ENCODE assay signal across 22 cellular contexts in the genomic region with DNA sequence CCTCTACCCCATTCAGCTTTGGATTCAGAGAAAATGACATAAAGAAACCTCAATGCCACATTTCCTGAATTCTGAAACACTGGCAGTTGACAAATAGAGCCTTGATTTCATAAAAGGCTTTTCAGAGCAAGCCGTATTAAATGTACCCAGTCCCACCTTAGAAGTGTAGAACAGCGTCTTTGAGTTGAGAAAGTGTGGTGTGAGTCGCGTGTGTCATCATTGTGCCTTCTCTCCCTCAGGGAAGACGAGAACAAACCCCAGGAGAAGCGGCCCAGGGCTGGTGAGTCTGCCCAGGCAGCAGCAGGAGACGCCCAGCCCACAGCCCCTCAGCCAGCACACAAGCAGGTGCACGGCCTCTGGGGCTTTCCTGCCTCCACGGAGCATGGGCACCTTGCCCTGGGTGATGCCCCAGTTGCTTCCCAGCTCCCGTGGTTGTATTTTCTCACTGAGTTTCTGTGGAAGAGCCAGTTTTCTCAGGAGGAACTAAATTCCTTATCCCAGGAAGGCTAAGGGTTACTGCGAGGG. TPM values are rescaled to one million over a fixed set of nuclear protein-coding genes. Genes with fewer than 3 reads are reported as not detected.
DNase-seq lines count a peak whose midpoint lies in the region; ATAC-seq, FAIRE-seq and TF ChIP-seq lines count a peak whose summit lies in the region.
"Had no signal": no experiment of that assay in that cellular context is flagged by ENCODE, and none has a peak within 500 bp of the region (broad histone marks: within the 10 kb centered on the region; RNA-seq: fewer than 3 reads in every experiment).

No MANE protein-coding gene starts in this region.

- peaks cover 8% of the 10 kb centered on the region for H3K4me1 Mint-ChIP-seq in activated naive CD4-positive, alpha-beta T cell treated with anti-CD3 and anti-CD28 coated beads for 36 hours (ENCODE audit: low read depth)
- peaks cover 2% of the 10 kb centered on the region for H3K4me1 Mint-ChIP-seq in activated naive CD4-positive, alpha-beta T cell treated with anti-CD3 and anti-CD28 coated beads, Interleukin-2, amount 10 ng/mL, durations not matched to agents 7 days and 5 days
- peaks cover 14% of the 10 kb centered on the region for H3K4me1 Mint-ChIP-seq in endothelial cell (ENCODE audit: unreplicated experiment)

- no peak overlapping the region for H3K23ac ChIP-seq in neuronal stem cell (ENCODE audit: low read depth, low read length, poor library complexity)

- no peak overlapping the region for H3K4me3 Mint-ChIP-seq in activated naive CD4-positive, alpha-beta T cell treated with anti-CD3 and anti-CD28 coated beads for 36 hours
- H3K4me3 Mint-ChIP-seq in activated naive CD4-positive, alpha-beta T cell treated with anti-CD3 and anti-CD28 coated beads, Interleukin-2, amount 10 ng/mL, durations not matched to agents 7 days and 5 days: no peak overlapping the region
- H3K4me3 Mint-ChIP-seq in endothelial cell (ENCODE audit: unreplicated experiment): peak overlapping the region; percentile 16
- H3K4me3 Mint-ChIP-seq: CD4-positive, alpha-beta T cell; T-cell had no signal

- H3K36me3 Mint-ChIP-seq in activated naive CD4-positive, alpha-beta T cell treated with anti-CD3 and anti-CD28 coated beads for 36 hours (ENCODE audit: low read depth): peaks cover 1% of the 10 kb centered on the region
- H3K36me3 Mint-ChIP-seq in activated naive CD4-positive, alpha-beta T cell treated with anti-CD3 and anti-CD28 coated beads, Interleukin-2, amount 10 ng/mL, durations not matched to agents 7 days and 5 days: no peaks in the 10 kb centered on the region
- peaks cover 6% of the 10 kb centered on the region for H3K36me3 Mint-ChIP-seq in endothelial cell (ENCODE audit: low read depth, unreplicated experiment)

- H3K4ac ChIP-seq in neuronal stem cell (ENCODE audit: low read length): no peak overlapping the region

- H3K4me3 ChIP-seq in NB4 (ENCODE audit: low read depth, low read length) (no peak overlapping the region), neuronal stem cell (ENCODE audit: low read length in 2 of 2) (no peak overlapping the region)
- H3K4me3 ChIP-seq: Peyer's patch, SJSA1 had no signal

- H3K9ac ChIP-seq in neuronal stem cell (ENCODE audit: low read depth, low read length, poor library complexity): no peak overlapping the region

- H4K8ac ChIP-seq in neuronal stem cell (ENCODE audit: low read depth, low read length): no peak overlapping the region

- DNase-seq in activated naive CD4-positive, alpha-beta T cell treated with anti-CD3 and anti-CD28 coated beads for 36 hours: no peak
- no peak for DNase-seq in activated naive CD4-positive, alpha-beta T cell treated with anti-CD3 and anti-CD28 coated beads, Interleukin-2, amount 10 ng/mL, durations not matched to agents 7 days and 5 days
- DNase-seq in NB4 (ENCODE audit: low read depth) (peak; percentile 69), endothelial cell (ENCODE audit: low spot score) (no peak), neuronal stem cell (ENCODE audit: low spot score) (no peak), GM12891 (ENCODE audit: insufficient read length, low spot score) (no peak), NCI-H2171 (lab: John Stamatoyannopoulos, UW) (no peak)
- DNase-seq: CD4-positive, alpha-beta T cell; HCEC 1CT; NCI-H2029; NCI-H2227 treated with DMSO at 0.1 percent for 48 hours; NCI-H526 treated with DMSO at 0.1 percent for 48 hours; OCI-M1; Peyer's patch; T-cell had no signal

- H3K9me3 Mint-ChIP-seq in activated naive CD4-positive, alpha-beta T cell treated with anti-CD3 and anti-CD28 coated beads for 36 hours: no peaks in the 10 kb centered on the region
- no peaks in the 10 kb centered on the region for H3K9me3 Mint-ChIP-seq in activated naive CD4-positive, alpha-beta T cell treated with anti-CD3 and anti-CD28 coated beads, Interleukin-2, amount 10 ng/mL, durations not matched to agents 7 days and 5 days
- no peaks in the 10 kb centered on the region for H3K9me3 Mint-ChIP-seq in endothelial cell (ENCODE audit: unreplicated experiment)
- H3K9me3 Mint-ChIP-seq: CD4-positive, alpha-beta T cell; T-cell had no signal

- no peak for TF ChIP-seq POLR2A in NB4 (IDR thresholded peaks at IDR 0.05; ENCODE audit: extremely low read depth, insufficient read length)
- no peak for TF ChIP-seq POLR2A in GM12891 (IDR thresholded peaks at IDR 0.05; ENCODE audit: low read depth, low read length)

- H2BK15ac ChIP-seq in neuronal stem cell (ENCODE audit: low read length): no peak overlapping the region

- no peak overlapping the region for H4K91ac ChIP-seq in neuronal stem cell (ENCODE audit: low read depth, low read length, poor library complexity)

- CTCF ChIA-PET in activated naive CD4-positive, alpha-beta T cell treated with anti-CD3 and anti-CD28 coated beads for 36 hours (lab: Charles Lee): interaction anchor here (0.5 to 0.6 kb wide), 2 partner anchors 37 to 203 kb away, joined by 3 to 5 read pairs; no protein-coding TSS in a partner anchor
- CTCF ChIA-PET in activated naive CD4-positive, alpha-beta T cell treated with anti-CD3 and anti-CD28 coated beads, Interleukin-2, amount 10 ng/mL, durations not matched to agents 7 days and 5 days (lab: Charles Lee): no interaction called here

- intact Hi-C loops in activated naive CD4-positive, alpha-beta T cell treated with anti-CD3 and anti-CD28 coated beads for 36 hours (cut with micrococcal nuclease): no loop called here

- H2BK120ac ChIP-seq in neuronal stem cell (ENCODE audit: low read depth, low read length): no peak overlapping the region

- no peak overlapping the region for H3K4me2 ChIP-seq in neuronal stem cell (ENCODE audit: insufficient read depth, low read length, poor library complexity, severe bottlenecking)

- TF ChIP-seq CTCF in NB4 (IDR thresholded peaks at IDR 0.05; ENCODE audit: low read depth, low read length) (no peak), endothelial cell (IDR thresholded peaks at IDR 0.05; ENCODE audit: unreplicated experiment) (no peak)

- H3K79me1 ChIP-seq in neuronal stem cell (ENCODE audit: low read depth, low read length): peaks cover 3% of the 10 kb centered on the region

- no peak overlapping the region for H3K27ac ChIP-seq in neuronal stem cell (replicated peaks; ENCODE audit: low read length)
- H3K27ac ChIP-seq: Peyer's patch, SJSA1 had no signal

- no peaks in the 10 kb centered on the region for H3K27me3 Mint-ChIP-seq in activated naive CD4-positive, alpha-beta T cell treated with anti-CD3 and anti-CD28 coated beads for 36 hours (ENCODE audit: low read depth)
- H3K27me3 Mint-ChIP-seq in activated naive CD4-positive, alpha-beta T cell treated with anti-CD3 and anti-CD28 coated beads, Interleukin-2, amount 10 ng/mL, durations not matched to agents 7 days and 5 days: peaks cover 12% of the 10 kb centered on the region
- peaks cover 11% of the 10 kb centered on the region for H3K27me3 Mint-ChIP-seq in endothelial cell (ENCODE audit: unreplicated experiment)
- H3K27me3 Mint-ChIP-seq: CD4-positive, alpha-beta T cell; T-cell had no signal

- H3K18ac ChIP-seq in neuronal stem cell (ENCODE audit: low read length): no peak overlapping the region

- FAIRE-seq in GM12891 (lab: Jason Lieb, UNC): no peak
- FAIRE-seq: D721Med, H1 had no signal

- no peak overlapping the region for H3K14ac ChIP-seq in neuronal stem cell (ENCODE audit: low read length)

- peak overlapping the region; percentile 19 for H2AK5ac ChIP-seq in neuronal stem cell (ENCODE audit: low read depth, low read length)

- no peaks in the 10 kb centered on the region for H3K36me3 ChIP-seq in neuronal stem cell (replicated peaks in 1 of 2; ENCODE audit: control insufficient read depth in 2 of 2, insufficient read depth in 2 of 2, low read length in 2 of 2)

- no peak overlapping the region for H2BK12ac ChIP-seq in neuronal stem cell (ENCODE audit: low read length)

- H2AFZ ChIP-seq in neuronal stem cell (ENCODE audit: low read length): no peak overlapping the region

- WGBS in neuronal stem cell (ENCODE audit: extremely low coverage in 2 of 2, insufficient read length in 2 of 2, insufficient replicate concordance in 1 of 2), 2 donors: no CpG with 5 or more reads among the region's 11 CpGs

- peak overlapping the region; percentile 41 for H3K27ac Mint-ChIP-seq in activated naive CD4-positive, alpha-beta T cell treated with anti-CD3 and anti-CD28 coated beads for 36 hours
- H3K27ac Mint-ChIP-seq in activated naive CD4-positive, alpha-beta T cell treated with anti-CD3 and anti-CD28 coated beads, Interleukin-2, amount 10 ng/mL, durations not matched to agents 7 days and 5 days: no peak overlapping the region
- no peak overlapping the region for H3K27ac Mint-ChIP-seq in endothelial cell (ENCODE audit: unreplicated experiment)
- H3K27ac Mint-ChIP-seq: CD4-positive, alpha-beta T cell; T-cell had no signal

- no peaks in the 10 kb centered on the region for H3K9me3 ChIP-seq in neuronal stem cell (replicated peaks in 1 of 2; ENCODE audit: control insufficient read depth in 2 of 2, insufficient read depth in 1 of 2, low read depth in 1 of 2, low read length in 2 of 2)
- H3K9me3 ChIP-seq: Peyer's patch, SJSA1 had no signal

- H3K27me3 ChIP-seq in neuronal stem cell (ENCODE audit: control insufficient read depth in 3 of 3, insufficient read depth in 3 of 3, low read depth in 1 of 3, low read length in 3 of 3): no peaks in the 10 kb centered on the region
- H3K27me3 ChIP-seq: Peyer's patch, SJSA1 had no signal

- ATAC-seq in GM21528 (IDR thresholded peaks at IDR 0.05; ENCODE audit: low FRiP score, unreplicated experiment): no peak
- ATAC-seq: T-cell had no signal

- no peak overlapping the region for H2BK5ac ChIP-seq in neuronal stem cell (ENCODE audit: low read length)

- peaks cover 35 to 36% of the 10 kb centered on the region in 2 donors for H3K4me1 ChIP-seq in neuronal stem cell (ENCODE audit: control insufficient read depth in 2 of 2, insufficient read depth in 1 of 2, low read depth in 1 of 2, low read length in 2 of 2)
- H3K4me1 ChIP-seq: SJSA1 had no signal

TF ChIP-seq in GM12891, 5 proteins besides CTCF, POLR2A, EP300 and RAD21:
- TF ChIP-seq PAX5 (IDR thresholded peaks at IDR 0.05; ENCODE audit: insufficient read depth, low read length, severe bottlenecking): no peak
- TF ChIP-seq SPI1 (IDR thresholded peaks at IDR 0.05; ENCODE audit: low read depth, low read length): no peak
- no peak for TF ChIP-seq POU2F2 (IDR thresholded peaks at IDR 0.05; ENCODE audit: low read depth, low read length)
- no peak for TF ChIP-seq TAF1 (IDR thresholded peaks at IDR 0.05; ENCODE audit: low read depth, low read length)
- TF ChIP-seq POLR2AphosphoS5 (IDR thresholded peaks at IDR 0.05; ENCODE audit: low read depth, low read length): no peak

RNA-seq across cellular contexts. Expression of gene CIBAR2, which starts 34.0 kb away (rescaled TPM):
- not detected for total RNA-seq in activated naive CD4-positive, alpha-beta T cell treated with anti-CD3 and anti-CD28 coated beads for 36 hours
- total RNA-seq in endothelial cell (ENCODE audit: unreplicated experiment): not detected
- polyA plus RNA-seq in neuronal stem cell (2013, experiment 1 of 2): 0.45 TPM
- 0.51 TPM for polyA plus RNA-seq in neuronal stem cell (2013, experiment 2 of 2)
- polyA plus RNA-seq in GM12891 (2012; ENCODE audit: low read depth, missing spikeins): 0.21 TPM
- total RNA-seq: A172; CD4-positive, alpha-beta T cell; H1; HT-29; NCI-H460; Peyer's patch; T-cell had no signal

RNA-seq across cellular contexts. Expression of gene KIAA0513, which starts 50.6 kb away (rescaled TPM):
- 1 to 10 TPM; 9.7 to 9.8 TPM for total RNA-seq in activated naive CD4-positive, alpha-beta T cell treated with anti-CD3 and anti-CD28 coated beads for 36 hours
- 5.5 TPM for total RNA-seq in endothelial cell (ENCODE audit: unreplicated experiment)
- polyA plus RNA-seq in neuronal stem cell (2013, experiment 1 of 2): 4.4 TPM
- polyA plus RNA-seq in neuronal stem cell (2013, experiment 2 of 2): 5.5 TPM
- polyA plus RNA-seq in GM12891 (2012; ENCODE audit: low read depth, missing spikeins): 7.1 TPM
